8 cellular contexts compared by ENCODE assay signal in genomic region chr9:114397219-114397847, GRCh38. TPM values are rescaled to one million over a fixed set of nuclear protein-coding genes. Genes with fewer than 3 reads are reported as not detected.
DNase-seq lines count a peak whose midpoint lies in the region; ATAC-seq and TF ChIP-seq lines count a peak whose summit lies in the region.

No MANE protein-coding gene starts in this region.

- H3K9me3 Mint-ChIP-seq in nephron, result no peaks in the 10 kb centered on the region

- peak overlapping the region; percentile 84 for H3K4me3 ChIP-seq in BLaER1
- peak overlapping the region; percentile 88 for H3K4me3 ChIP-seq in Jurkat, Clone E6-1 (ENCODE audit: low read length)
- H3K4me3 ChIP-seq in colonic mucosa, result peak overlapping the region; percentile 49

- peak overlapping the region; percentile 72 for H3K4me2 ChIP-seq in BLaER1

- intact Hi-C loops in colonic mucosa (cut with DNase I), result no loop called here

- TF ChIP-seq CTCF in colonic mucosa (IDR thresholded peaks at IDR 0.05) (no peak), nephron (IDR thresholded peaks at IDR 0.05; ENCODE audit: unreplicated experiment in 3 of 3) (no peak)

- peak overlapping the region; percentile 23 to 89 (median 84) for H3K27ac Mint-ChIP-seq in nephron

- H3K9me3 ChIP-seq in BLaER1 (no peaks in the 10 kb centered on the region), colonic mucosa (no peaks in the 10 kb centered on the region)

- 0 out of 2 replicates have a peak overlapping the region, but pooled peaks have one; percentile 24 for H3K27ac ChIP-seq in BLaER1
- H3K27ac ChIP-seq in colonic mucosa, result peak overlapping the region; percentile 84

- ATAC-seq in HG02981 (IDR thresholded peaks at IDR 0.05; ENCODE audit: unreplicated experiment), result no peak

- peak overlapping the region; percentile 89 to 94 (median 89) for H3K4me3 Mint-ChIP-seq in nephron

- H3K27me3 ChIP-seq in BLaER1 (no peaks in the 10 kb centered on the region), colonic mucosa (no peaks in the 10 kb centered on the region)

- no peaks in the 10 kb centered on the region for H3K36me3 Mint-ChIP-seq in nephron (ENCODE audit: low read depth)

- H3K4me1 ChIP-seq in BLaER1, result peaks cover 58% of the 10 kb centered on the region
- peaks cover 5% of the 10 kb centered on the region for H3K4me1 ChIP-seq in colonic mucosa

- H3K27me3 Mint-ChIP-seq in nephron (ENCODE audit: low read depth), result no peaks in the 10 kb centered on the region

- H3K4me1 Mint-ChIP-seq in nephron, result peaks cover 43% of the 10 kb centered on the region

- H4K20me1 ChIP-seq in BLaER1, result peaks cover 40% of the 10 kb centered on the region

- H3K9ac ChIP-seq in BLaER1, result peak overlapping the region; percentile 64
- peak overlapping the region; percentile 64 to 80 for H3K9ac ChIP-seq in colonic mucosa (ENCODE audit: low read depth in 2 of 2, low read length in 2 of 2)

- DNase-seq in Jurkat, Clone E6-1 (ENCODE audit: low read depth, low spot score), result no peak
- no peak for DNase-seq in colonic mucosa
- no peak for DNase-seq in activated effector memory CD4-positive, alpha-beta T cell treated with Interleukin-2 at 50 U/mL for 16 hours
- no peak for DNase-seq in CD1c-positive myeloid dendritic cell (ENCODE audit: extremely low spot score)
- no peak for DNase-seq in effector CD4-positive, alpha-beta T cell

- peaks cover 20% of the 10 kb centered on the region for H3K36me3 ChIP-seq in BLaER1
- no peaks in the 10 kb centered on the region for H3K36me3 ChIP-seq in colonic mucosa

RNA-seq across cellular contexts. Expression of gene AKNA, which starts 9.6 kb away (rescaled TPM):
- 45.2 TPM for polyA plus RNA-seq in Jurkat, Clone E6-1 (2012; ENCODE audit: insufficient read depth, insufficient read length)
- total RNA-seq in colonic mucosa, result 10 to 100 TPM; 26.9 to 44.9 TPM
